ENCODE assay signal across 16 cellular contexts in the genomic region with DNA sequence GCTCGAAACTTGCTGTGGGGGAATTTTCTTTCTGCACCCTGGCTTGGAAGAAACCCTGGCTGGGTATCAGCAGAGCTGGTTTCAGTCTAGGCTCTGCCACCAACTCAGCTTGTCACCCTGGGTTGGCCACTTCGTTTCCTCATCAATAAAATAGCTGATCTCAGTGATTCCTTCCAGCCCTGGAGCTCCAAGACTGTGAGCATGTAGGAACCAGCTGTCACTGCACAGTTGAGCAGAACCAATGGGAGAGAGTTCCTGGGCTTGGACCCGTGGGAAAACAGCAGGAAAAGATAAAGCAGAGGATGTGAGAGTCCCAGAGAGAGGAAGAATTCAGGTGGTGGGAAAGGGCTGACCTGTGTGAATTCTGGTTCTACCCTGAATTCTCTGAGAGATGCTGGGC. TPM values are rescaled to one million over a fixed set of nuclear protein-coding genes. Genes with fewer than 3 reads are reported as not detected.
DNase-seq lines count a peak whose midpoint lies in the region; ATAC-seq, FAIRE-seq and TF ChIP-seq lines count a peak whose summit lies in the region.
"Had no signal": no experiment of that assay in that cellular context is flagged by ENCODE, and none has a peak within 500 bp of the region (broad histone marks: within the 10 kb centered on the region; RNA-seq: fewer than 3 reads in every experiment).

No MANE protein-coding gene starts in this region.

- 0 out of 4 replicates have a peak, but pooled peaks cover 0 to 3% of the 10 kb centered on the region in 2 experiments for H3K4me1 Mint-ChIP-seq in H9
- H3K4me1 Mint-ChIP-seq: CD4-positive, alpha-beta memory T cell had no signal

- H3K4me3 Mint-ChIP-seq in H9 = no peak overlapping the region
- H3K4me3 Mint-ChIP-seq: CD4-positive, alpha-beta memory T cell; HFFc6 had no signal

- H3K79me2 ChIP-seq in H9 (ENCODE audit: insufficient read depth, low read length) = no peaks in the 10 kb centered on the region
- H3K79me2 ChIP-seq in MM.1S (ENCODE audit: low read length) = no peaks in the 10 kb centered on the region
- no peaks in the 10 kb centered on the region for H3K79me2 ChIP-seq in mammary epithelial cell (ENCODE audit: insufficient read depth, low read length)

- H3K27me3 Mint-ChIP-seq in H9 (ENCODE audit: low read depth) = peaks cover 9% of the 10 kb centered on the region

- H2AFZ ChIP-seq in H9 (ENCODE audit: low read length) (no peak overlapping the region), MM.1S (ENCODE audit: low read length) (0 out of 2 replicates have a peak overlapping the region, but pooled peaks have one; percentile 23), mammary epithelial cell (ENCODE audit: low read depth, low read length) (no peak overlapping the region)

- H2BK5ac ChIP-seq in H9 (ENCODE audit: insufficient read length, low read length) = no peak overlapping the region

- H3K4me2 ChIP-seq in H9 (ENCODE audit: insufficient read depth, insufficient read length, low read length) = no peak overlapping the region
- no peak overlapping the region for H3K4me2 ChIP-seq in MM.1S (ENCODE audit: low read depth, low read length)
- H3K4me2 ChIP-seq in mammary epithelial cell (ENCODE audit: insufficient read depth, low read depth, low read length) = no peak overlapping the region

- H3F3A ChIP-seq in MM.1S (ENCODE audit: insufficient read depth, low read length) = 0 out of 2 replicates have a peak, but pooled peaks cover 5% of the 10 kb centered on the region

- no peak overlapping the region for H3K27ac Mint-ChIP-seq in H9
- H3K27ac Mint-ChIP-seq: CD4-positive, alpha-beta memory T cell; HFFc6 had no signal

- TF ChIP-seq CTCF in H9 (conservative IDR thresholded peaks at IDR 0.05) (no peak), MM.1S (IDR thresholded peaks at IDR 0.05; ENCODE audit: low read length) (no peak), upper lobe of right lung (IDR thresholded peaks at IDR 0.05) (no peak), mammary epithelial cell (conservative IDR thresholded peaks at IDR 0.05 in 1 of 2, IDR thresholded peaks at IDR 0.05 in 1 of 2; ENCODE audit: extremely low read depth in 1 of 2, insufficient read depth in 1 of 2, low read depth in 1 of 2, low read length in 2 of 2) (no peak)

- no peak overlapping the region for H4K91ac ChIP-seq in H9 (ENCODE audit: insufficient read length, low read depth, low read length)

- H3K9ac ChIP-seq in H9 (ENCODE audit: extremely low read depth, insufficient read length, low read length) (no peak overlapping the region), MM.1S (ENCODE audit: low read length) (no peak overlapping the region), mammary epithelial cell (ENCODE audit: insufficient read depth, low read length) (no peak overlapping the region)

- WGBS in H9 (ENCODE audit: extremely low coverage, insufficient read length, low lambda C conversion rate) = no CpG with 5 or more reads among the region's 3 CpGs
- 42% methylated on average over 3 of the region's 3 CpGs for WGBS in mammary epithelial cell (ENCODE audit: low coverage, missing lambda C conversion rate)

- no peak overlapping the region for H2BK12ac ChIP-seq in H9 (ENCODE audit: insufficient read length, low read depth, low read length)

- H3K36me3 ChIP-seq in MM.1S (replicated peaks; ENCODE audit: insufficient read depth, low read length) (no peaks in the 10 kb centered on the region), upper lobe of right lung (no peaks in the 10 kb centered on the region), mammary epithelial cell (ENCODE audit: insufficient read depth, low read length) (no peaks in the 10 kb centered on the region)
- H3K36me3 ChIP-seq: BE2C had no signal

- H4K20me1 ChIP-seq in H9 (ENCODE audit: control insufficient read depth, insufficient read depth, insufficient read length) = no peaks in the 10 kb centered on the region
- H4K20me1 ChIP-seq in MM.1S (ENCODE audit: insufficient read depth, low read length) = no peaks in the 10 kb centered on the region
- no peaks in the 10 kb centered on the region for H4K20me1 ChIP-seq in mammary epithelial cell (ENCODE audit: insufficient read depth, low read length)

- H2BK15ac ChIP-seq in H9 (ENCODE audit: low read depth, low read length) = no peak overlapping the region

- no peak overlapping the region for H3K4ac ChIP-seq in H9 (ENCODE audit: low read depth, low read length)

- H2AK5ac ChIP-seq in H9 (ENCODE audit: insufficient read length, low read length) = no peak overlapping the region

- H4K5ac ChIP-seq in H9 (ENCODE audit: insufficient read length, low read depth, low read length) = no peak overlapping the region

- H3K4me1 ChIP-seq in H9 (ENCODE audit: insufficient read depth, low read length) (no peaks in the 10 kb centered on the region), MM.1S (ENCODE audit: low read length) (0 out of 2 replicates have a peak, but pooled peaks cover 4% of the 10 kb centered on the region), upper lobe of right lung (no peaks in the 10 kb centered on the region), mammary epithelial cell (ENCODE audit: insufficient read depth, low read length) (no peaks in the 10 kb centered on the region)
- H3K4me1 ChIP-seq: BE2C had no signal

- in situ Hi-C loops in mammary epithelial cell (cut with MboI; ENCODE audit: low sequenced_read_pairs in 2 of 2) = loop anchor here in 1 of 2 donors (25.0 kb wide), 1 partner anchor 461 kb away; no protein-coding TSS in a partner anchor

- H3K9me3 Mint-ChIP-seq in H9 = peaks cover 0 to 4% of the 10 kb centered on the region in 2 experiments; a peak in 1 of 5 replicates
- H3K9me3 Mint-ChIP-seq: HFFc6 had no signal

- no peak overlapping the region for H3T11ph ChIP-seq in H9 (ENCODE audit: low read length)

- no peak overlapping the region for H2BK20ac ChIP-seq in H9 (ENCODE audit: low read depth, low read length, poor library complexity, severe bottlenecking)

- H3K9me2 ChIP-seq in MM.1S (replicated peaks; ENCODE audit: insufficient read depth, low read length) = no peaks in the 10 kb centered on the region

- H3K23ac ChIP-seq in H9 (ENCODE audit: insufficient read length, low read depth, low read length) = no peak overlapping the region

- peak overlapping the region; percentile 10 for H2BK120ac ChIP-seq in H9 (ENCODE audit: low read depth, low read length, poor library complexity, severe bottlenecking)

- H3K4me3 ChIP-seq in MM.1S (ENCODE audit: low read length) (no peak overlapping the region), upper lobe of right lung (no peak overlapping the region), mammary epithelial cell (replicated peaks in 1 of 3; ENCODE audit: insufficient read depth in 1 of 3, low read depth in 2 of 3, low read length in 3 of 3) (no peak overlapping the region)

- no TSS peak for BruUV-seq in mammary epithelial cell (replicated peaks; lab: Mats Ljungman, UMichigan)

- no peak overlapping the region for H3K14ac ChIP-seq in H9 (ENCODE audit: insufficient read depth, low read length)

- FAIRE-seq in islet of Langerhans (lab: Jason Lieb, UNC) = peak; percentile 56
- FAIRE-seq: A204.1, GM12891, H1 had no signal

- H3K9me3 ChIP-seq in H9 (ENCODE audit: control insufficient read depth, low read depth, low read length) = no peaks in the 10 kb centered on the region
- no peaks in the 10 kb centered on the region for H3K9me3 ChIP-seq in MM.1S (replicated peaks; ENCODE audit: insufficient read depth, low read length)
- H3K9me3 ChIP-seq in upper lobe of right lung = no peaks in the 10 kb centered on the region
- H3K9me3 ChIP-seq in mammary epithelial cell (replicated peaks; ENCODE audit: insufficient read depth, low read length) = no peaks in the 10 kb centered on the region
- H3K9me3 ChIP-seq: BE2C had no signal

- H3K79me1 ChIP-seq in H9 (ENCODE audit: insufficient read depth, low read depth, low read length, poor library complexity, severe bottlenecking) = no peaks in the 10 kb centered on the region

- H3K27ac ChIP-seq in H9 (ENCODE audit: insufficient read length, low read depth, low read length) = no peak overlapping the region
- H3K27ac ChIP-seq in MM.1S (ENCODE audit: low read length) = no peak overlapping the region
- no peak overlapping the region for H3K27ac ChIP-seq in upper lobe of right lung
- no peak overlapping the region for H3K27ac ChIP-seq in mammary epithelial cell (ENCODE audit: insufficient read depth, low read depth, low read length)
- H3K27ac ChIP-seq: C4-2B had no signal

- dilution Hi-C loops in mammary epithelial cell (cut with HindIII; ENCODE audit: low sequenced_read_pairs) = no loop called here

- CTCF ChIA-PET in mammary epithelial cell (lab: Charles Lee; ENCODE audit: low non-redundant PET) = no interaction called here

- intact Hi-C loops in upper lobe of right lung (cut with DNase I) (no loop called here), mammary epithelial cell (cut with micrococcal nuclease) (no loop called here)

- no peaks in the 10 kb centered on the region for H3K27me3 ChIP-seq in H9 (ENCODE audit: insufficient read depth, low read length)
- H3K27me3 ChIP-seq in MM.1S (replicated peaks; ENCODE audit: insufficient read depth, low read length) = no peaks in the 10 kb centered on the region
- H3K27me3 ChIP-seq in upper lobe of right lung = no peaks in the 10 kb centered on the region
- no peaks in the 10 kb centered on the region for H3K27me3 ChIP-seq in mammary epithelial cell (ENCODE audit: insufficient read depth, low read length)
- H3K27me3 ChIP-seq: BE2C had no signal

- DNase-seq in H9 = no peak
- peak; percentile 9 for DNase-seq in MM.1S
- no peak for DNase-seq in upper lobe of right lung
- DNase-seq in SHP77 (lab: John Stamatoyannopoulos, UW) = no peak
- no peak for DNase-seq in mammary epithelial cell
- DNase-seq: BE2C; CD4-positive, alpha-beta memory T cell; DMS79; HCEC 1CT; HFFc6 had no signal

- no peak overlapping the region for H4K8ac ChIP-seq in H9 (replicated peaks; ENCODE audit: insufficient read length, low read depth, low read length)

- H3K18ac ChIP-seq in H9 (ENCODE audit: insufficient read length, low read depth, low read length) = no peak overlapping the region

- H3K36me3 Mint-ChIP-seq in H9 (ENCODE audit: insufficient read depth in 1 of 3, low read depth in 3 of 3) = no peaks in the 10 kb centered on the region
- H3K36me3 Mint-ChIP-seq: CD4-positive, alpha-beta memory T cell had no signal

- no peak overlapping the region for H3K56ac ChIP-seq in H9 (ENCODE audit: insufficient read length, low read depth, low read length)

- ATAC-seq in upper lobe of right lung (peak; percentile 22), HG03139 (IDR thresholded peaks at IDR 0.05; ENCODE audit: unreplicated experiment) (no peak)

- H3K23me2 ChIP-seq in H9 (ENCODE audit: insufficient read length, low read depth, low read length, poor library complexity, severe bottlenecking) = no peaks in the 10 kb centered on the region

RNA-seq across cellular contexts. Expression of a gene that starts 7.6 kb away (rescaled TPM):
- 2.3 and 3.1 TPM in 2 replicates for total RNA-seq in H9 (2021)
- total RNA-seq in upper lobe of right lung = 3.4 TPM
- 1 to 10 TPM; 1.2 to 2.9 TPM for total RNA-seq in mammary epithelial cell
- polyA plus RNA-seq in mammary epithelial cell = 2.4 TPM
- polyA minus RNA-seq in mammary epithelial cell = 0.83 TPM

RNA-seq across cellular contexts. Expression of a gene that starts 21.7 kb away (rescaled TPM):
- total RNA-seq in H9 (2021) (59.1 and 60.5 TPM in 2 replicates), upper lobe of right lung (56.2 TPM), mammary epithelial cell (10 to 100 TPM; 41.5 to 46.3 TPM)
- 17.4 TPM for polyA plus RNA-seq in mammary epithelial cell
- 2.1 TPM for polyA minus RNA-seq in mammary epithelial cell
